ENCODE assay signal across 15 cellular contexts in the genomic region with DNA sequence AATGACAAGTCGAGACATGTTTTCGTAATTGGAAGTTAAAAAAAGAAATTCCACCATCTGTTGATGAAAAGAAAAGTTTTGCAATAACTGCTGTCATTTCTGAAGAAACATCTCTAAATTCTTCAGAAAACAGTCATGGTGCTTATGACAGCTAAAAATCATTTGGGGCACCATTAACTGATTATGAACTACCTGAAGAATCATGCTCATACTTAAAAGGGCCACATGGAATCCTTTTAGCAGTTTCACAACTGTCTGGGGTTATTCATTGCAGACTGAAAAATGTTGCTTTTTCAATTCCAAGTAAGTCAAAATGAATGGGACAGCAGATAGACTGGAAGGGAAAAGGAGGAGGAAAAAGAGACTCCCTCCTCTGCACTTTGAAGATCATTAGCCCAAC.
A peak's percentile ranks its signal among the peaks of the same experiment; 100 is the strongest.
DNase-seq lines count a peak whose midpoint lies in the region; ATAC-seq and TF ChIP-seq lines count a peak whose summit lies in the region.
"Had no signal": no experiment of that assay in that cellular context is flagged by ENCODE, and none has a peak within 500 bp of the region (broad histone marks: within the 10 kb centered on the region; RNA-seq: fewer than 3 reads in every experiment).

No MANE protein-coding gene starts in this region.

- H3K9me3 ChIP-seq in RWPE2 (ENCODE audit: severe bottlenecking): no peaks in the 10 kb centered on the region
- H3K9me3 ChIP-seq in esophagus squamous epithelium: no peaks in the 10 kb centered on the region
- H3K9me3 ChIP-seq in prostate gland: no peaks in the 10 kb centered on the region
- no peaks in the 10 kb centered on the region for H3K9me3 ChIP-seq in CD8-positive, alpha-beta memory T cell (ENCODE audit: low read length)
- H3K9me3 ChIP-seq: pancreas, spleen had no signal

- H3K27ac Mint-ChIP-seq in CD8-positive, alpha-beta memory T cell: peak overlapping the region in 2 of 8 donors; percentile 9 to 84
- H3K27ac Mint-ChIP-seq: activated B cell treated with CpG ODN at 0.5 μM for 24 hours had no signal

- H3K36me3 Mint-ChIP-seq in CD8-positive, alpha-beta memory T cell: peaks cover 0 to 3% (median 2%) of the 10 kb centered on the region in 3 donors
- H3K36me3 Mint-ChIP-seq: brain had no signal

- no peak overlapping the region for H3K4me3 ChIP-seq in RWPE2 (ENCODE audit: severe bottlenecking)
- no peak overlapping the region for H3K4me3 ChIP-seq in fibroblast of mammary gland (ENCODE audit: control insufficient read depth, low read depth, low read length)
- H3K4me3 ChIP-seq in esophagus squamous epithelium: no peak overlapping the region
- no peak overlapping the region for H3K4me3 ChIP-seq in prostate gland
- no peak overlapping the region for H3K4me3 ChIP-seq in CD8-positive, alpha-beta memory T cell (ENCODE audit: low read length)
- H3K4me3 ChIP-seq: pancreas, spleen had no signal

- H3K27ac ChIP-seq in RWPE2 (ENCODE audit: poor library complexity, severe bottlenecking) (peak overlapping the region; percentile 68), esophagus squamous epithelium (no peak overlapping the region), prostate gland (peak overlapping the region in 1 of 2 donors; percentile 48)
- H3K27ac ChIP-seq in CD8-positive, alpha-beta memory T cell (ENCODE audit: low read depth, low read length): no peak overlapping the region
- H3K27ac ChIP-seq: spleen had no signal

- POLR2A ChIA-PET in CD8-positive, alpha-beta memory T cell (lab: Charles Lee): no interaction called here

- no peaks in the 10 kb centered on the region for H3K27me3 ChIP-seq in RWPE2 (ENCODE audit: insufficient read depth, poor library complexity, severe bottlenecking)
- H3K27me3 ChIP-seq in esophagus squamous epithelium: no peaks in the 10 kb centered on the region
- H3K27me3 ChIP-seq in prostate gland (replicated peaks; ENCODE audit: insufficient read depth): no peaks in the 10 kb centered on the region
- no peaks in the 10 kb centered on the region for H3K27me3 ChIP-seq in CD8-positive, alpha-beta memory T cell (ENCODE audit: insufficient read depth, low read length, poor library complexity, severe bottlenecking)
- H3K27me3 ChIP-seq: pancreas, spleen had no signal

- intact Hi-C loops in esophagus squamous epithelium (cut with DNase I): no loop called here
- intact Hi-C loops in prostate gland (cut with DNase I): no loop called here

- peak overlapping the region in 1 of 7 donors; percentile 3 for H3K4me3 Mint-ChIP-seq in CD8-positive, alpha-beta memory T cell
- H3K4me3 Mint-ChIP-seq: activated B cell treated with CpG ODN at 0.5 μM for 24 hours, brain had no signal

- peaks cover 17 to 29% (median 27%) of the 10 kb centered on the region in 3 donors for H3K4me1 Mint-ChIP-seq in CD8-positive, alpha-beta memory T cell

- WGBS in esophagus squamous epithelium, 2 donors: 41 to 48% methylated on average over 2 of the region's 2 CpGs
- 82% methylated on average over 2 of the region's 2 CpGs for WGBS in prostate gland

- H3K36me3 ChIP-seq in RWPE2 (ENCODE audit: low read depth): no peaks in the 10 kb centered on the region
- H3K36me3 ChIP-seq in esophagus squamous epithelium: no peaks in the 10 kb centered on the region
- H3K36me3 ChIP-seq in prostate gland: no peaks in the 10 kb centered on the region
- no peaks in the 10 kb centered on the region for H3K36me3 ChIP-seq in CD8-positive, alpha-beta memory T cell (ENCODE audit: insufficient read depth, low read length)
- H3K36me3 ChIP-seq: pancreas, spleen had no signal

- H3K9me3 Mint-ChIP-seq in CD8-positive, alpha-beta memory T cell: no peaks in the 10 kb centered on the region
- H3K9me3 Mint-ChIP-seq: activated B cell treated with CpG ODN at 0.5 μM for 24 hours, brain had no signal

- peaks cover 20% of the 10 kb centered on the region for H3K4me1 ChIP-seq in RWPE2 (ENCODE audit: insufficient read depth, poor library complexity, severe bottlenecking)
- H3K4me1 ChIP-seq in esophagus squamous epithelium: peaks cover 0 to 28% (median 0%) of the 10 kb centered on the region in 3 donors
- no peaks in the 10 kb centered on the region for H3K4me1 ChIP-seq in prostate gland (replicated peaks)
- no peaks in the 10 kb centered on the region for H3K4me1 ChIP-seq in CD8-positive, alpha-beta memory T cell (ENCODE audit: insufficient read depth, low read length)

- DNase-seq in AG08395 (ENCODE audit: low spot score) (peak; percentile 37), HCEC 1CT (peak; percentile 1), RWPE2 (ENCODE audit: low spot score) (no peak), fibroblast of mammary gland (ENCODE audit: low read depth) (peak; percentile 52), esophagus squamous epithelium (lab: John Stamatoyannopoulos, UW) (no peak), prostate gland (ENCODE audit: low spot score) (no peak), kidney tubule cell (ENCODE audit: low spot score) (no peak)
- DNase-seq in CD8-positive, alpha-beta memory T cell: no peak
- DNase-seq: activated B cell treated with CpG ODN at 0.5 μM for 24 hours; effector CD4-positive, alpha-beta T cell; KG1; NCI-H1930; pancreas; spleen had no signal

- TF ChIP-seq POLR2A in esophagus squamous epithelium (IDR thresholded peaks at IDR 0.05): no peak
- no peak for TF ChIP-seq POLR2A in prostate gland (IDR thresholded peaks at IDR 0.05)

- no peak for TF ChIP-seq CTCF in RWPE2 (IDR thresholded peaks at IDR 0.05; ENCODE audit: poor library complexity, severe bottlenecking)
- TF ChIP-seq CTCF in fibroblast of mammary gland (conservative IDR thresholded peaks at IDR 0.05; ENCODE audit: control insufficient read depth, insufficient read depth, low read depth, low read length): no peak
- no peak for TF ChIP-seq CTCF in esophagus squamous epithelium (IDR thresholded peaks at IDR 0.05)
- no peak for TF ChIP-seq CTCF in prostate gland (IDR thresholded peaks at IDR 0.05)

- H3K27me3 Mint-ChIP-seq in CD8-positive, alpha-beta memory T cell: peaks cover 0 to 3% of the 10 kb centered on the region in 2 donors
- H3K27me3 Mint-ChIP-seq: activated B cell treated with CpG ODN at 0.5 μM for 24 hours, brain had no signal

- CTCF ChIA-PET in CD8-positive, alpha-beta memory T cell (lab: Charles Lee): interaction anchor here (0.9 to 1.3 kb wide), 3 partner anchors 32 to 142 kb away, joined by 3 read pairs; no protein-coding TSS in a partner anchor

- peak; percentile 93 for ATAC-seq in RWPE2 (ENCODE audit: low read depth)

Comparison
In these comparisons a context has a peak if more than half of its experiments do, and no peak if none do; other contexts are left out.
1. DNase-seq: peak in AG08395 (single experiment), HCEC 1CT (single experiment) and fibroblast of mammary gland (single experiment); none in RWPE2 (single experiment), esophagus squamous epithelium (single experiment), prostate gland (single experiment), CD8-positive, alpha-beta memory T cell (0 of 5) and kidney tubule cell (single experiment).